11 cellular contexts compared by ENCODE assay signal in the genomic region with DNA sequence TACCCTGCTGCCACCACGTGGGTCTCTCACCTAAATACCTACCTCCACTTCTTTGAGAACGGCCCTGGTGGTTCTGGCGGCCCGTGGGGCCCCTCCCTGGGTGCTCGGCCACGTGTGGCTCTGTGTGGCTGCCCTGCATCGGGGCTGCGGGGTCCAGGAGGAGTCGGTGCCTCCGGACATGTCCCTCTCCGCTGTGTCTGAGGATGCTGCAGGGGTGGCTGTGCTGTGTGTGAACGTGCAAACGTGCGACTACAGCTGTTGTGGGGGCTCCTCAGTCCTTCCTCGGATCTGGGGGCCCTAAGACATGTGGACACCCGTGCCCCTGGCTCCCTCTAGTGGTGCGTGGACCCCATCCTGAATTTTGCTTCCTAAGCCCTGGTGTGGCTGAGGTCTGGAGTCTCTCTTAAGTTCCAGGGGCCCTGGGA.
DNase-seq lines count a peak whose midpoint lies in the region; ATAC-seq, FAIRE-seq and TF ChIP-seq lines count a peak whose summit lies in the region.
"Had no signal": no experiment of that assay in that cellular context is flagged by ENCODE, and none has a peak within 500 bp of the region (broad histone marks: within the 10 kb centered on the region; RNA-seq: fewer than 3 reads in every experiment).

No MANE protein-coding gene starts in this region.

- no peaks in the 10 kb centered on the region for H3K27me3 ChIP-seq in naive thymus-derived CD4-positive, alpha-beta T cell (ENCODE audit: control insufficient read depth in 2 of 2, insufficient read depth in 2 of 2, low read length in 2 of 2)
- H3K27me3 ChIP-seq in effector memory CD4-positive, alpha-beta T cell (replicated peaks; ENCODE audit: control insufficient read depth, insufficient read depth, low read length, poor library complexity, severe bottlenecking), result no peaks in the 10 kb centered on the region

- peaks cover 0 to 6% (median 4%) of the 10 kb centered on the region in 7 donors for H3K4me1 Mint-ChIP-seq in naive thymus-derived CD4-positive, alpha-beta T cell
- no peaks in the 10 kb centered on the region for H3K4me1 Mint-ChIP-seq in activated T-helper 1 cell treated with anti-CD3 and anti-CD28 coated beads, Interleukin-12 subunit alpha, Interleukin-12 subunit beta, Interleukin-2, Interleukin-4 antibody, amounts not matched to agents 30 ng/mL and 10 ng/mL and 1 ng/mL, durations not matched to agents 14 hours and 24 hours and 36 hours (ENCODE audit: low read depth)
- H3K4me1 Mint-ChIP-seq: activated naive CD4-positive, alpha-beta T cell treated with anti-CD3 and anti-CD28 coated beads, Interleukin-2, amount 50 U/mL, for 24 hours had no signal

- H3K27me3 Mint-ChIP-seq in naive thymus-derived CD4-positive, alpha-beta T cell, result peaks cover 3 to 44% (median 29%) of the 10 kb centered on the region in 5 donors
- H3K27me3 Mint-ChIP-seq in activated T-helper 1 cell treated with anti-CD3 and anti-CD28 coated beads, Interleukin-12 subunit alpha, Interleukin-12 subunit beta, Interleukin-2, Interleukin-4 antibody, amounts not matched to agents 30 ng/mL and 10 ng/mL and 1 ng/mL, durations not matched to agents 14 hours and 24 hours and 36 hours (ENCODE audit: insufficient read depth), result peaks cover 2% of the 10 kb centered on the region

- no peak overlapping the region for H3K4me3 Mint-ChIP-seq in naive thymus-derived CD4-positive, alpha-beta T cell
- no peak overlapping the region for H3K4me3 Mint-ChIP-seq in activated T-helper 1 cell treated with anti-CD3 and anti-CD28 coated beads, Interleukin-12 subunit alpha, Interleukin-12 subunit beta, Interleukin-2, Interleukin-4 antibody, amounts not matched to agents 30 ng/mL and 10 ng/mL and 1 ng/mL, durations not matched to agents 14 hours and 24 hours and 36 hours
- H3K4me3 Mint-ChIP-seq: activated naive CD4-positive, alpha-beta T cell treated with anti-CD3 and anti-CD28 coated beads, Interleukin-2, amount 50 U/mL, for 24 hours; stimulated activated naive CD8-positive, alpha-beta T cell treated with anti-CD3 and anti-CD28 coated beads, Interleukin-15, Interleukin-2, amounts not matched to agents 100 ng/mL and 50 ng/mL, for 24 hours had no signal

- no peaks in the 10 kb centered on the region for H3K4me1 ChIP-seq in naive thymus-derived CD4-positive, alpha-beta T cell (ENCODE audit: control insufficient read depth in 2 of 2, insufficient read depth in 2 of 2, low read length in 2 of 2)
- H3K4me1 ChIP-seq in effector memory CD4-positive, alpha-beta T cell (ENCODE audit: control insufficient read depth, insufficient read depth, low read length, poor library complexity, severe bottlenecking), result no peaks in the 10 kb centered on the region

- peak; percentile 78 for TF ChIP-seq CTCF in choroid plexus epithelial cell (conservative IDR thresholded peaks at IDR 0.05; ENCODE audit: low read depth, low read length)

- POLR2A ChIA-PET in naive thymus-derived CD4-positive, alpha-beta T cell (lab: Charles Lee), result no interaction called here

- H3K9me3 Mint-ChIP-seq in naive thymus-derived CD4-positive, alpha-beta T cell, result peaks cover 0 to 6% (median 1%) of the 10 kb centered on the region in 11 donors
- no peaks in the 10 kb centered on the region for H3K9me3 Mint-ChIP-seq in activated T-helper 1 cell treated with anti-CD3 and anti-CD28 coated beads, Interleukin-12 subunit alpha, Interleukin-12 subunit beta, Interleukin-2, Interleukin-4 antibody, amounts not matched to agents 30 ng/mL and 10 ng/mL and 1 ng/mL, durations not matched to agents 14 hours and 24 hours and 36 hours
- H3K9me3 Mint-ChIP-seq: activated naive CD4-positive, alpha-beta T cell treated with anti-CD3 and anti-CD28 coated beads, Interleukin-2, amount 50 U/mL, for 24 hours had no signal

- no peak overlapping the region for H3K27ac ChIP-seq in naive thymus-derived CD4-positive, alpha-beta T cell (ENCODE audit: low read depth, low read length)
- H3K27ac ChIP-seq in effector memory CD4-positive, alpha-beta T cell (ENCODE audit: insufficient read depth, low read length, poor library complexity, severe bottlenecking), result no peak overlapping the region

- no peaks in the 10 kb centered on the region for H3K36me3 Mint-ChIP-seq in naive thymus-derived CD4-positive, alpha-beta T cell
- no peaks in the 10 kb centered on the region for H3K36me3 Mint-ChIP-seq in activated T-helper 1 cell treated with anti-CD3 and anti-CD28 coated beads, Interleukin-12 subunit alpha, Interleukin-12 subunit beta, Interleukin-2, Interleukin-4 antibody, amounts not matched to agents 30 ng/mL and 10 ng/mL and 1 ng/mL, durations not matched to agents 14 hours and 24 hours and 36 hours (ENCODE audit: low read depth)
- H3K36me3 Mint-ChIP-seq: activated naive CD4-positive, alpha-beta T cell treated with anti-CD3 and anti-CD28 coated beads, Interleukin-2, amount 50 U/mL, for 24 hours had no signal

- H3K4me3 ChIP-seq in choroid plexus epithelial cell (ENCODE audit: low read depth, low read length), result no peak overlapping the region
- no peak overlapping the region for H3K4me3 ChIP-seq in naive thymus-derived CD4-positive, alpha-beta T cell (ENCODE audit: low read length)
- no peak overlapping the region for H3K4me3 ChIP-seq in effector memory CD4-positive, alpha-beta T cell (ENCODE audit: insufficient read depth, low read depth, low read length, poor library complexity, severe bottlenecking)

- ATAC-seq in naive thymus-derived CD4-positive, alpha-beta T cell, result peak; percentile 10
- ATAC-seq in GM21423 (IDR thresholded peaks at IDR 0.05; ENCODE audit: unreplicated experiment), result no peak

- DNase-seq in ELF-1 (ENCODE audit: low read depth, low spot score) (peak; percentile 60), HTR-8/SVneo (ENCODE audit: insufficient read length, low spot score) (peak; percentile 31), choroid plexus epithelial cell (ENCODE audit: low read depth) (peak; percentile 60), posterior vena cava (ENCODE audit: low spot score) (no peak)
- no peak for DNase-seq in naive thymus-derived CD4-positive, alpha-beta T cell
- no peak for DNase-seq in effector memory CD4-positive, alpha-beta T cell
- DNase-seq in activated T-helper 1 cell treated with anti-CD3 and anti-CD28 coated beads, Interleukin-12 subunit alpha, Interleukin-12 subunit beta, Interleukin-2, Interleukin-4 antibody, amounts not matched to agents 30 ng/mL and 10 ng/mL and 1 ng/mL, durations not matched to agents 14 hours and 24 hours and 36 hours (ENCODE audit: low spot score), result no peak
- DNase-seq: NCI-H187 treated with DMSO at 0.1 percent for 48 hours had no signal

- FAIRE-seq in HTR-8/SVneo (lab: Jason Lieb, UNC), result no peak

- no peaks in the 10 kb centered on the region for H3K9me3 ChIP-seq in naive thymus-derived CD4-positive, alpha-beta T cell (ENCODE audit: control insufficient read depth in 2 of 3, low read length in 3 of 3)
- H3K9me3 ChIP-seq in effector memory CD4-positive, alpha-beta T cell (ENCODE audit: control insufficient read depth, low read length), result no peaks in the 10 kb centered on the region

- CTCF ChIA-PET in naive thymus-derived CD4-positive, alpha-beta T cell (lab: Charles Lee), result no interaction called here

- intact Hi-C loops in naive thymus-derived CD4-positive, alpha-beta T cell (cut with micrococcal nuclease), result no loop called here
- intact Hi-C loops in posterior vena cava (cut with DNase I), result no loop called here
- intact Hi-C loops in activated T-helper 1 cell treated with anti-CD3 and anti-CD28 coated beads, Interleukin-12 subunit alpha, Interleukin-12 subunit beta, Interleukin-2, Interleukin-4 antibody, amounts not matched to agents 30 ng/mL and 10 ng/mL and 1 ng/mL, durations not matched to agents 14 hours and 24 hours and 36 hours (cut with micrococcal nuclease), result no loop called here

- no peak overlapping the region for H3K27ac Mint-ChIP-seq in naive thymus-derived CD4-positive, alpha-beta T cell
- H3K27ac Mint-ChIP-seq in activated T-helper 1 cell treated with anti-CD3 and anti-CD28 coated beads, Interleukin-12 subunit alpha, Interleukin-12 subunit beta, Interleukin-2, Interleukin-4 antibody, amounts not matched to agents 30 ng/mL and 10 ng/mL and 1 ng/mL, durations not matched to agents 14 hours and 24 hours and 36 hours, result no peak overlapping the region
- H3K27ac Mint-ChIP-seq: activated naive CD4-positive, alpha-beta T cell treated with anti-CD3 and anti-CD28 coated beads, Interleukin-2, amount 50 U/mL, for 24 hours; stimulated activated naive CD8-positive, alpha-beta T cell treated with anti-CD3 and anti-CD28 coated beads, Interleukin-15, Interleukin-2, amounts not matched to agents 100 ng/mL and 50 ng/mL, for 24 hours had no signal

- H3K36me3 ChIP-seq in naive thymus-derived CD4-positive, alpha-beta T cell (ENCODE audit: control insufficient read depth in 2 of 3, insufficient read depth in 3 of 3, low read length in 3 of 3), result no peaks in the 10 kb centered on the region
- no peaks in the 10 kb centered on the region for H3K36me3 ChIP-seq in effector memory CD4-positive, alpha-beta T cell (ENCODE audit: control insufficient read depth, insufficient read depth, low read length)

Comparison
In these comparisons a context has a peak if more than half of its experiments do, and no peak if none do; other contexts are left out.
1. DNase-seq: peak in ELF-1 (single experiment), HTR-8/SVneo (single experiment) and choroid plexus epithelial cell (single experiment); none in naive thymus-derived CD4-positive, alpha-beta T cell (0 of 9), effector memory CD4-positive, alpha-beta T cell (0 of 3), posterior vena cava (single experiment) and activated T-helper 1 cell treated with anti-CD3 and anti-CD28 coated beads, Interleukin-12 subunit alpha, Interleukin-12 subunit beta, Interleukin-2, Interleukin-4 antibody, amounts not matched to agents 30 ng/mL and 10 ng/mL and 1 ng/mL, durations not matched to agents 14 hours and 24 hours and 36 hours (single experiment).